ENCODE assay signal across 1 cellular context in the genomic region with DNA sequence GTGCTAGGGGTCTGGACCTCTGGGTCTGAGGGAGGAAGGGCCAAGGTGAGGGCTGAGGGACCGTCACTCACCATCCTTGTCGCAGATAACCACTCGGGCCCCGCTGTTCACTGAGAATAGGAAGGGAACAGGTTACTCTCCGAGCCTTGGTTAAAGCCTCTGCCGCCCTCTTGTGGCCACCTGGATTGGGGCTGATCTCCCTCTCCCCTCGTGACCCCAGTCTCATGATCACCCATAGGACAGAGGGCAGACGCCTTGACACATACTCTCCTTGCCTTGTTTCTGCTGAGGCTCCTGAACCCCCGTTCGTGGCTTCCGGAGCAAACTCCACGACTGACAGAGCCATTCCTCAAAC.
TF ChIP-seq lines count a peak whose summit lies in the region.

No MANE protein-coding gene starts in this region.

TF ChIP-seq in HepG2, 621 proteins besides CTCF, POLR2A, EP300 and RAD21 (continued from another document):
- TF ChIP-seq, protein P1, sequence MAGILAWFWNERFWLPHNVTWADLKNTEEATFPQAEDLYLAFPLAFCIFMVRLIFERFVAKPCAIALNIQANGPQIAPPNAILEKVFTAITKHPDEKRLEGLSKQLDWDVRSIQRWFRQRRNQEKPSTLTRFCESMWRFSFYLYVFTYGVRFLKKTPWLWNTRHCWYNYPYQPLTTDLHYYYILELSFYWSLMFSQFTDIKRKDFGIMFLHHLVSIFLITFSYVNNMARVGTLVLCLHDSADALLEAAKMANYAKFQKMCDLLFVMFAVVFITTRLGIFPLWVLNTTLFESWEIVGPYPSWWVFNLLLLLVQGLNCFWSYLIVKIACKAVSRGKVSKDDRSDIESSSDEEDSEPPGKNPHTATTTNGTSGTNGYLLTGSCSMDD (CRISPR knock-in tag; IDR thresholded peaks at IDR 0.05): no peak
- TF ChIP-seq ZNF432 (CRISPR knock-in tag; IDR thresholded peaks at IDR 0.05; ENCODE audit: borderline replicate concordance) (no peak), PRMT3 (CRISPR knock-in tag; IDR thresholded peaks at IDR 0.05; ENCODE audit: borderline replicate concordance, low read depth) (no peak), ZNF549 (CRISPR knock-in tag; IDR thresholded peaks at IDR 0.05) (no peak), POGZ (CRISPR knock-in tag; IDR thresholded peaks at IDR 0.05) (no peak), HNRNPK (IDR thresholded peaks at IDR 0.05; ENCODE audit: low read depth, low read length, poor library complexity, severe bottlenecking) (no peak), REL (CRISPR knock-in tag; conservative IDR thresholded peaks at IDR 0.05) (no peak), ZNF441 (CRISPR knock-in tag; IDR thresholded peaks at IDR 0.05; ENCODE audit: borderline replicate concordance) (no peak), NRL (CRISPR knock-in tag; IDR thresholded peaks at IDR 0.05; ENCODE audit: borderline replicate concordance) (peak; percentile 40; the same call in 1 of the 2 replicates), LCORL (IDR thresholded peaks at IDR 0.05) (no peak), LCORL (CRISPR knock-in tag; IDR thresholded peaks at IDR 0.05) (0 out of 2 replicates have a peak, but pooled peaks have one; percentile 13), ZNF768 (CRISPR knock-in tag; IDR thresholded peaks at IDR 0.05) (no peak), ZNF615 (CRISPR knock-in tag; IDR thresholded peaks at IDR 0.05; ENCODE audit: borderline replicate concordance) (no peak), HOXD1 (CRISPR knock-in tag; IDR thresholded peaks at IDR 0.05) (no peak), KMT2A (CRISPR knock-in tag; IDR thresholded peaks at IDR 0.05) (no peak), KAT7 (CRISPR knock-in tag; IDR thresholded peaks at IDR 0.05; ENCODE audit: borderline replicate concordance) (no peak; the same call in 1 of the 2 replicates), TBX3 (IDR thresholded peaks at IDR 0.05; ENCODE audit: borderline replicate concordance) (no peak), ZNF264 (CRISPR knock-in tag; IDR thresholded peaks at IDR 0.05) (no peak), ZNF563 (CRISPR knock-in tag; IDR thresholded peaks at IDR 0.05) (no peak; the same call in 1 of the 2 replicates), ZBTB3 (CRISPR knock-in tag; IDR thresholded peaks at IDR 0.05; ENCODE audit: borderline replicate concordance, low read depth) (no peak), KLF12 (CRISPR knock-in tag; IDR thresholded peaks at IDR 0.05; ENCODE audit: borderline replicate concordance) (no peak), NFIC (IDR thresholded peaks at IDR 0.05; ENCODE audit: low read length) (no peak), ZNF558 (CRISPR knock-in tag; IDR thresholded peaks at IDR 0.05; ENCODE audit: borderline replicate concordance) (no peak)
- TF ChIP-seq, protein P2, sequence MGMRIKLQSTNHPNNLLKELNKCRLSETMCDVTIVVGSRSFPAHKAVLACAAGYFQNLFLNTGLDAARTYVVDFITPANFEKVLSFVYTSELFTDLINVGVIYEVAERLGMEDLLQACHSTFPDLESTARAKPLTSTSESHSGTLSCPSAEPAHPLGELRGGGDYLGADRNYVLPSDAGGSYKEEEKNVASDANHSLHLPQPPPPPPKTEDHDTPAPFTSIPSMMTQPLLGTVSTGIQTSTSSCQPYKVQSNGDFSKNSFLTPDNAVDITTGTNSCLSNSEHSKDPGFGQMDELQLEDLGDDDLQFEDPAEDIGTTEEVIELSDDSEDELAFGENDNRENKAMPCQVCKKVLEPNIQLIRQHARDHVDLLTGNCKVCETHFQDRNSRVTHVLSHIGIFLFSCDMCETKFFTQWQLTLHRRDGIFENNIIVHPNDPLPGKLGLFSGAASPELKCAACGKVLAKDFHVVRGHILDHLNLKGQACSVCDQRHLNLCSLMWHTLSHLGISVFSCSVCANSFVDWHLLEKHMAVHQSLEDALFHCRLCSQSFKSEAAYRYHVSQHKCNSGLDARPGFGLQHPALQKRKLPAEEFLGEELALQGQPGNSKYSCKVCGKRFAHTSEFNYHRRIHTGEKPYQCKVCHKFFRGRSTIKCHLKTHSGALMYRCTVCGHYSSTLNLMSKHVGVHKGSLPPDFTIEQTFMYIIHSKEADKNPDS (CRISPR knock-in tag; IDR thresholded peaks at IDR 0.05): no peak
- TF ChIP-seq, protein P3, sequence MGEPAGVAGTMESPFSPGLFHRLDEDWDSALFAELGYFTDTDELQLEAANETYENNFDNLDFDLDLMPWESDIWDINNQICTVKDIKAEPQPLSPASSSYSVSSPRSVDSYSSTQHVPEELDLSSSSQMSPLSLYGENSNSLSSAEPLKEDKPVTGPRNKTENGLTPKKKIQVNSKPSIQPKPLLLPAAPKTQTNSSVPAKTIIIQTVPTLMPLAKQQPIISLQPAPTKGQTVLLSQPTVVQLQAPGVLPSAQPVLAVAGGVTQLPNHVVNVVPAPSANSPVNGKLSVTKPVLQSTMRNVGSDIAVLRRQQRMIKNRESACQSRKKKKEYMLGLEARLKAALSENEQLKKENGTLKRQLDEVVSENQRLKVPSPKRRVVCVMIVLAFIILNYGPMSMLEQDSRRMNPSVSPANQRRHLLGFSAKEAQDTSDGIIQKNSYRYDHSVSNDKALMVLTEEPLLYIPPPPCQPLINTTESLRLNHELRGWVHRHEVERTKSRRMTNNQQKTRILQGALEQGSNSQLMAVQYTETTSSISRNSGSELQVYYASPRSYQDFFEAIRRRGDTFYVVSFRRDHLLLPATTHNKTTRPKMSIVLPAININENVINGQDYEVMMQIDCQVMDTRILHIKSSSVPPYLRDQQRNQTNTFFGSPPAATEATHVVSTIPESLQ (CRISPR knock-in tag; conservative IDR thresholded peaks at IDR 0.05): no peak
- TF ChIP-seq, protein P4, sequence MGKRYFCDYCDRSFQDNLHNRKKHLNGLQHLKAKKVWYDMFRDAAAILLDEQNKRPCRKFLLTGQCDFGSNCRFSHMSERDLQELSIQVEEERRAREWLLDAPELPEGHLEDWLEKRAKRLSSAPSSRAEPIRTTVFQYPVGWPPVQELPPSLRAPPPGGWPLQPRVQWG (CRISPR knock-in tag; IDR thresholded peaks at IDR 0.05; ENCODE audit: borderline replicate concordance, low read depth): no peak
- TF ChIP-seq, protein P5, sequence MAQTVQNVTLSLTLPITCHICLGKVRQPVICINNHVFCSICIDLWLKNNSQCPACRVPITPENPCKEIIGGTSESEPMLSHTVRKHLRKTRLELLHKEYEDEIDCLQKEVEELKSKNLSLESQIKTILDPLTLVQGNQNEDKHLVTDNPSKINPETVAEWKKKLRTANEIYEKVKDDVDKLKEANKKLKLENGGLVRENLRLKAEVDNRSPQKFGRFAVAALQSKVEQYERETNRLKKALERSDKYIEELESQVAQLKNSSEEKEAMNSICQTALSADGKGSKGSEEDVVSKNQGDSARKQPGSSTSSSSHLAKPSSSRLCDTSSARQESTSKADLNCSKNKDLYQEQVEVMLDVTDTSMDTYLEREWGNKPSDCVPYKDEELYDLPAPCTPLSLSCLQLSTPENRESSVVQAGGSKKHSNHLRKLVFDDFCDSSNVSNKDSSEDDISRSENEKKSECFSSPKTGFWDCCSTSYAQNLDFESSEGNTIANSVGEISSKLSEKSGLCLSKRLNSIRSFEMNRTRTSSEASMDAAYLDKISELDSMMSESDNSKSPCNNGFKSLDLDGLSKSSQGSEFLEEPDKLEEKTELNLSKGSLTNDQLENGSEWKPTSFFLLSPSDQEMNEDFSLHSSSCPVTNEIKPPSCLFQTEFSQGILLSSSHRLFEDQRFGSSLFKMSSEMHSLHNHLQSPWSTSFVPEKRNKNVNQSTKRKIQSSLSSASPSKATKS (CRISPR knock-in tag; IDR thresholded peaks at IDR 0.05): no peak
- TF ChIP-seq, protein P6, sequence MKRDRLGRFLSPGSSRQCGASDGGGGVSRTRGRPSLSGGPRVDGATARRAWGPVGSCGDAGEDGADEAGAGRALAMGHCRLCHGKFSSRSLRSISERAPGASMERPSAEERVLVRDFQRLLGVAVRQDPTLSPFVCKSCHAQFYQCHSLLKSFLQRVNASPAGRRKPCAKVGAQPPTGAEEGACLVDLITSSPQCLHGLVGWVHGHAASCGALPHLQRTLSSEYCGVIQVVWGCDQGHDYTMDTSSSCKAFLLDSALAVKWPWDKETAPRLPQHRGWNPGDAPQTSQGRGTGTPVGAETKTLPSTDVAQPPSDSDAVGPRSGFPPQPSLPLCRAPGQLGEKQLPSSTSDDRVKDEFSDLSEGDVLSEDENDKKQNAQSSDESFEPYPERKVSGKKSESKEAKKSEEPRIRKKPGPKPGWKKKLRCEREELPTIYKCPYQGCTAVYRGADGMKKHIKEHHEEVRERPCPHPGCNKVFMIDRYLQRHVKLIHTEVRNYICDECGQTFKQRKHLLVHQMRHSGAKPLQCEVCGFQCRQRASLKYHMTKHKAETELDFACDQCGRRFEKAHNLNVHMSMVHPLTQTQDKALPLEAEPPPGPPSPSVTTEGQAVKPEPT (CRISPR knock-in tag; IDR thresholded peaks at IDR 0.05; ENCODE audit: low read depth): 0 out of 2 replicates have a peak, but pooled peaks have one; percentile 31
- TF ChIP-seq, protein P7, sequence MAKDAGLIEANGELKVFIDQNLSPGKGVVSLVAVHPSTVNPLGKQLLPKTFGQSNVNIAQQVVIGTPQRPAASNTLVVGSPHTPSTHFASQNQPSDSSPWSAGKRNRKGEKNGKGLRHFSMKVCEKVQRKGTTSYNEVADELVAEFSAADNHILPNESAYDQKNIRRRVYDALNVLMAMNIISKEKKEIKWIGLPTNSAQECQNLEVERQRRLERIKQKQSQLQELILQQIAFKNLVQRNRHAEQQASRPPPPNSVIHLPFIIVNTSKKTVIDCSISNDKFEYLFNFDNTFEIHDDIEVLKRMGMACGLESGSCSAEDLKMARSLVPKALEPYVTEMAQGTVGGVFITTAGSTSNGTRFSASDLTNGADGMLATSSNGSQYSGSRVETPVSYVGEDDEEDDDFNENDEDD (CRISPR knock-in tag; IDR thresholded peaks at IDR 0.05; ENCODE audit: borderline replicate concordance): no peak
- TF ChIP-seq, protein P8, sequence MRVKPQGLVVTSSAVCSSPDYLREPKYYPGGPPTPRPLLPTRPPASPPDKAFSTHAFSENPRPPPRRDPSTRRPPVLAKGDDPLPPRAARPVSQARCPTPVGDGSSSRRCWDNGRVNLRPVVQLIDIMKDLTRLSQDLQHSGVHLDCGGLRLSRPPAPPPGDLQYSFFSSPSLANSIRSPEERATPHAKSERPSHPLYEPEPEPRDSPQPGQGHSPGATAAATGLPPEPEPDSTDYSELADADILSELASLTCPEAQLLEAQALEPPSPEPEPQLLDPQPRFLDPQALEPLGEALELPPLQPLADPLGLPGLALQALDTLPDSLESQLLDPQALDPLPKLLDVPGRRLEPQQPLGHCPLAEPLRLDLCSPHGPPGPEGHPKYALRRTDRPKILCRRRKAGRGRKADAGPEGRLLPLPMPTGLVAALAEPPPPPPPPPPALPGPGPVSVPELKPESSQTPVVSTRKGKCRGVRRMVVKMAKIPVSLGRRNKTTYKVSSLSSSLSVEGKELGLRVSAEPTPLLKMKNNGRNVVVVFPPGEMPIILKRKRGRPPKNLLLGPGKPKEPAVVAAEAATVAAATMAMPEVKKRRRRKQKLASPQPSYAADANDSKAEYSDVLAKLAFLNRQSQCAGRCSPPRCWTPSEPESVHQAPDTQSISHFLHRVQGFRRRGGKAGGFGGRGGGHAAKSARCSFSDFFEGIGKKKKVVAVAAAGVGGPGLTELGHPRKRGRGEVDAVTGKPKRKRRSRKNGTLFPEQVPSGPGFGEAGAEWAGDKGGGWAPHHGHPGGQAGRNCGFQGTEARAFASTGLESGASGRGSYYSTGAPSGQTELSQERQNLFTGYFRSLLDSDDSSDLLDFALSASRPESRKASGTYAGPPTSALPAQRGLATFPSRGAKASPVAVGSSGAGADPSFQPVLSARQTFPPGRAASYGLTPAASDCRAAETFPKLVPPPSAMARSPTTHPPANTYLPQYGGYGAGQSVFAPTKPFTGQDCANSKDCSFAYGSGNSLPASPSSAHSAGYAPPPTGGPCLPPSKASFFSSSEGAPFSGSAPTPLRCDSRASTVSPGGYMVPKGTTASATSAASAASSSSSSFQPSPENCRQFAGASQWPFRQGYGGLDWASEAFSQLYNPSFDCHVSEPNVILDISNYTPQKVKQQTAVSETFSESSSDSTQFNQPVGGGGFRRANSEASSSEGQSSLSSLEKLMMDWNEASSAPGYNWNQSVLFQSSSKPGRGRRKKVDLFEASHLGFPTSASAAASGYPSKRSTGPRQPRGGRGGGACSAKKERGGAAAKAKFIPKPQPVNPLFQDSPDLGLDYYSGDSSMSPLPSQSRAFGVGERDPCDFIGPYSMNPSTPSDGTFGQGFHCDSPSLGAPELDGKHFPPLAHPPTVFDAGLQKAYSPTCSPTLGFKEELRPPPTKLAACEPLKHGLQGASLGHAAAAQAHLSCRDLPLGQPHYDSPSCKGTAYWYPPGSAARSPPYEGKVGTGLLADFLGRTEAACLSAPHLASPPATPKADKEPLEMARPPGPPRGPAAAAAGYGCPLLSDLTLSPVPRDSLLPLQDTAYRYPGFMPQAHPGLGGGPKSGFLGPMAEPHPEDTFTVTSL (CRISPR knock-in tag; IDR thresholded peaks at IDR 0.05; ENCODE audit: borderline replicate concordance): no peak
- TF ChIP-seq, protein P9, sequence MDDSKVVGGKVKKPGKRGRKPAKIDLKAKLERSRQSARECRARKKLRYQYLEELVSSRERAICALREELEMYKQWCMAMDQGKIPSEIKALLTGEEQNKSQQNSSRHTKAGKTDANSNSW (CRISPR knock-in tag; IDR thresholded peaks at IDR 0.05; ENCODE audit: borderline replicate concordance): no peak
- TF ChIP-seq, protein P10, sequence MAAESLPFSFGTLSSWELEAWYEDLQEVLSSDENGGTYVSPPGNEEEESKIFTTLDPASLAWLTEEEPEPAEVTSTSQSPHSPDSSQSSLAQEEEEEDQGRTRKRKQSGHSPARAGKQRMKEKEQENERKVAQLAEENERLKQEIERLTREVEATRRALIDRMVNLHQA (CRISPR knock-in tag; IDR thresholded peaks at IDR 0.05): no peak
- TF ChIP-seq, protein P11, sequence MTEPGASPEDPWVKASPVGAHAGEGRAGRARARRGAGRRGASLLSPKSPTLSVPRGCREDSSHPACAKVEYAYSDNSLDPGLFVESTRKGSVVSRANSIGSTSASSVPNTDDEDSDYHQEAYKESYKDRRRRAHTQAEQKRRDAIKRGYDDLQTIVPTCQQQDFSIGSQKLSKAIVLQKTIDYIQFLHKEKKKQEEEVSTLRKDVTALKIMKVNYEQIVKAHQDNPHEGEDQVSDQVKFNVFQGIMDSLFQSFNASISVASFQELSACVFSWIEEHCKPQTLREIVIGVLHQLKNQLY (CRISPR knock-in tag; IDR thresholded peaks at IDR 0.05): no peak
TF ChIP-seq in HepG2: peak in this region for 59.
